In the genomic region with DNA sequence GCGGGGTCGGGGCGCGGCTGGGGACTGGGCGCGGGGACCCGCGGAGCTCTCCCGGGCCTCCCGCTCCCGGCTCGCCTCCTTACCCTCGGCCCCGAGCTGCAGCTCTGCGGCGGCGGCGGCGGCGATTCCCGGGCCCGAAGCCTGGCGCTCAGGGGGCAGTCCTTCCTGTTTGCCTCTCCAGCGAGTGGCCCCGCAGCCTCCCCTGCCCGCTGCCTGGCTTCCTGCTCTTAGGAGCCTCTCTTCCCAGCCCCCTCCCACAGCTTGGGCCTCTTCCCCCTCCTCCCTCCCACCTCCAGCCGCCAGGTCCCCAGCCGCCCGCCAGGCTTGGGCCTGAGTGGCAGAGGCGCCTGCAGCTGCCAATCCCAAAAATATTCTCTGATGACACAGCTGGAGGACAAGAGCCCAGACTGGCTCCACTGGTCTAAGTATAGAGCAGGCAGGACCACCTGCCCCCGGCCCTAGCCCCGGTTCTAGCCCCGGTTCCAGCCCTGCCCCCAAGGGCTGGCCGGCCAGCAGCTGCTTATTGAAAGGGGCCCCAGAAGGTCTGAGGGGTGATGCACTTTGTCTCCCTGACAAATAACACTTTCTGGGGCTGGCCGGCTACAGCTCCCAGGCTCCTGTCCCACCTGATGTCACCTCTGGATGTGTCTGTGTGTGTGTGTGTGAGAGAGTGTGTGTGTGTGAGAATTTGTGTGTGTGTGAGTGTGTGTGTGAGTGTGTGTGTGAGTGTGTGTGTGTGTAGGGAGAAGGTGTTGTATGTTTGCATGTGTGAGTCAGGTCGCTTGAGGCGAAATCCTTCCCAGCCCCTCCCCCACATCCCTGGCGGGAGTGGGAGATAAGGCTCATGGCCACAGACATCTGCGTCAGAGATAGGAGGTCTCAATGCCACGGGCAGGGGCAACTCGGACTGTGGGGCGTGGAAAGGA, we compare ENCODE assay signal across 8 cellular contexts. TPM values are rescaled to one million over a fixed set of nuclear protein-coding genes. Genes with fewer than 3 reads are reported as not detected.
DNase-seq lines count a peak whose midpoint lies in the region; ATAC-seq and TF ChIP-seq lines count a peak whose summit lies in the region.

OBSL1 (minus strand) TSS at position 229 of the 926 bp plus-strand sequence. CDS start 307 bp downstream, outside the sequence.

- no peak for TF ChIP-seq CTCF in CD8-positive, alpha-beta T cell (IDR thresholded peaks at IDR 0.05)
- TF ChIP-seq CTCF in RWPE2 (IDR thresholded peaks at IDR 0.05; ENCODE audit: poor library complexity, severe bottlenecking), result no peak
- TF ChIP-seq CTCF in left lung (IDR thresholded peaks at IDR 0.05), result no peak

- ATAC-seq in CD8-positive, alpha-beta T cell, result peak; percentile 34
- peak; percentile 49 for ATAC-seq in RWPE2 (ENCODE audit: low read depth)
- ATAC-seq in left lung, result peak; percentile 80
- no peak for ATAC-seq in GM19023 (IDR thresholded peaks at IDR 0.05; ENCODE audit: unreplicated experiment)

- peaks cover 1% of the 10 kb centered on the region for H3K4me1 Mint-ChIP-seq in CD8-positive, alpha-beta T cell (ENCODE audit: low read depth)
- H3K4me1 Mint-ChIP-seq in IgD-negative memory B cell, result peaks cover 0 to 2% (median 0%) of the 10 kb centered on the region in 3 donors
- H3K4me1 Mint-ChIP-seq in stimulated activated naive CD8-positive, alpha-beta T cell treated with anti-CD3 and anti-CD28 coated beads, Interleukin-15, Interleukin-2, amounts not matched to agents 100 ng/mL and 50 ng/mL, for 24 hours (ENCODE audit: low read depth), result no peaks in the 10 kb centered on the region

- H3K4me1 ChIP-seq in CD8-positive, alpha-beta T cell (ENCODE audit: insufficient read depth, low read length), result no peaks in the 10 kb centered on the region
- H3K4me1 ChIP-seq in RWPE2 (ENCODE audit: insufficient read depth, poor library complexity, severe bottlenecking) (peaks cover 13% of the 10 kb centered on the region), ectodermal cell (ENCODE audit: control insufficient read depth, insufficient read depth, low read length) (peaks cover 16% of the 10 kb centered on the region), left lung (peaks cover 0 to 17% of the 10 kb centered on the region in 2 donors)

- H3K27ac ChIP-seq in CD8-positive, alpha-beta T cell (ENCODE audit: low read depth, low read length), result no peak within 1 kb of the TSS
- H3K27ac ChIP-seq in RWPE2 (ENCODE audit: poor library complexity, severe bottlenecking) (peak within 1 kb of the TSS; percentile 64), ectodermal cell (ENCODE audit: insufficient read depth, low read depth, low read length, poor library complexity, severe bottlenecking) (no peak within 1 kb of the TSS), left lung (peak within 1 kb of the TSS; percentile 58 to 79)

- H3K36me3 ChIP-seq in CD8-positive, alpha-beta T cell (ENCODE audit: insufficient read depth, low read length), result no peaks in the 10 kb centered on the region
- no peaks in the 10 kb centered on the region for H3K36me3 ChIP-seq in RWPE2 (ENCODE audit: low read depth)
- no peaks in the 10 kb centered on the region for H3K36me3 ChIP-seq in ectodermal cell (ENCODE audit: control insufficient read depth, insufficient read depth, low read length)
- H3K36me3 ChIP-seq in left lung, result peaks cover 0 to 3% of the 10 kb centered on the region in 2 donors

- H3K27ac Mint-ChIP-seq in CD8-positive, alpha-beta T cell, result no peak within 1 kb of the TSS
- H3K27ac Mint-ChIP-seq in IgD-negative memory B cell, result no peak within 1 kb of the TSS
- no peak within 1 kb of the TSS for H3K27ac Mint-ChIP-seq in stimulated activated naive CD8-positive, alpha-beta T cell treated with anti-CD3 and anti-CD28 coated beads, Interleukin-15, Interleukin-2, amounts not matched to agents 100 ng/mL and 50 ng/mL, for 24 hours

- peak within 1 kb of the TSS; percentile 27 for H3K4me3 ChIP-seq in CD8-positive, alpha-beta T cell (ENCODE audit: low read depth, low read length)
- H3K4me3 ChIP-seq in RWPE2 (ENCODE audit: severe bottlenecking) (peak within 1 kb of the TSS; percentile 83), ectodermal cell (ENCODE audit: insufficient read depth, low read depth, low read length) (peak within 1 kb of the TSS; percentile 43), left lung (peak within 1 kb of the TSS; percentile 47 to 54)

- H3K27me3 Mint-ChIP-seq in CD8-positive, alpha-beta T cell (ENCODE audit: low read depth), result peaks cover 42% of the 10 kb centered on the region
- peaks cover 51% of the 10 kb centered on the region for H3K27me3 Mint-ChIP-seq in IgD-negative memory B cell
- peaks cover 45% of the 10 kb centered on the region for H3K27me3 Mint-ChIP-seq in stimulated activated naive CD8-positive, alpha-beta T cell treated with anti-CD3 and anti-CD28 coated beads, Interleukin-15, Interleukin-2, amounts not matched to agents 100 ng/mL and 50 ng/mL, for 24 hours

- intact Hi-C loops in CD8-positive, alpha-beta T cell (cut with DNase I, micrococcal nuclease), result no loop called here
- intact Hi-C loops in left lung (cut with DNase I), result no loop called here

- H3K36me3 Mint-ChIP-seq in CD8-positive, alpha-beta T cell, result no peaks in the 10 kb centered on the region
- H3K36me3 Mint-ChIP-seq in IgD-negative memory B cell, result no peaks in the 10 kb centered on the region
- no peaks in the 10 kb centered on the region for H3K36me3 Mint-ChIP-seq in stimulated activated naive CD8-positive, alpha-beta T cell treated with anti-CD3 and anti-CD28 coated beads, Interleukin-15, Interleukin-2, amounts not matched to agents 100 ng/mL and 50 ng/mL, for 24 hours (ENCODE audit: low read depth)

- CTCF ChIA-PET in CD8-positive, alpha-beta T cell (lab: Charles Lee), result interaction anchor here (1.1 to 3.1 kb wide), 2 partner anchors 10 to 70 kb away, joined by 4 to 17 read pairs; no protein-coding TSS in a partner anchor

- no peaks in the 10 kb centered on the region for H3K9me3 Mint-ChIP-seq in CD8-positive, alpha-beta T cell
- peaks cover 0 to 3% (median 1%) of the 10 kb centered on the region in 3 donors for H3K9me3 Mint-ChIP-seq in IgD-negative memory B cell
- H3K9me3 Mint-ChIP-seq in stimulated activated naive CD8-positive, alpha-beta T cell treated with anti-CD3 and anti-CD28 coated beads, Interleukin-15, Interleukin-2, amounts not matched to agents 100 ng/mL and 50 ng/mL, for 24 hours, result no peaks in the 10 kb centered on the region

- POLR2A ChIA-PET in CD8-positive, alpha-beta T cell (lab: Charles Lee), result interaction anchor here (0.5 kb wide), 1 partner anchor 18 kb away, joined by 3 read pairs; no protein-coding TSS in a partner anchor

- no peaks in the 10 kb centered on the region for H3K9me3 ChIP-seq in CD8-positive, alpha-beta T cell (ENCODE audit: low read length)
- H3K9me3 ChIP-seq in RWPE2 (ENCODE audit: severe bottlenecking) (no peaks in the 10 kb centered on the region), ectodermal cell (ENCODE audit: control insufficient read depth, low read length) (no peaks in the 10 kb centered on the region), left lung (no peaks in the 10 kb centered on the region)

- 11 to 12% methylated on average over 41 to 42 of the region's 42 CpGs for WGBS in ectodermal cell, 2 experiments

- H3K27me3 ChIP-seq in CD8-positive, alpha-beta T cell (ENCODE audit: insufficient read depth, low read length), result peaks cover 5% of the 10 kb centered on the region
- H3K27me3 ChIP-seq in RWPE2 (ENCODE audit: insufficient read depth, poor library complexity, severe bottlenecking), result no peaks in the 10 kb centered on the region
- H3K27me3 ChIP-seq in ectodermal cell (ENCODE audit: control insufficient read depth, insufficient read depth, low read length, poor library complexity, severe bottlenecking), result peaks cover 15% of the 10 kb centered on the region
- H3K27me3 ChIP-seq in left lung, result peaks cover 0 to 51% of the 10 kb centered on the region in 2 donors

- DNase-seq in CD8-positive, alpha-beta T cell, result no peak
- DNase-seq in RWPE2 (ENCODE audit: low spot score) (peak; percentile 70), left lung (peak; percentile 78 to 85)
- no peak for DNase-seq in activated CD4-positive, CD25-positive, alpha-beta regulatory T cell (lab: John Stamatoyannopoulos, UW)

- peak within 1 kb of the TSS; percentile 71 for H3K4me3 Mint-ChIP-seq in CD8-positive, alpha-beta T cell
- H3K4me3 Mint-ChIP-seq in IgD-negative memory B cell, result peak within 1 kb of the TSS in 3 of 4 donors; percentile 17 to 65 (median 27)
- H3K4me3 Mint-ChIP-seq in stimulated activated naive CD8-positive, alpha-beta T cell treated with anti-CD3 and anti-CD28 coated beads, Interleukin-15, Interleukin-2, amounts not matched to agents 100 ng/mL and 50 ng/mL, for 24 hours, result peak within 1 kb of the TSS; percentile 26

RNA-seq across cellular contexts. Expression of gene OBSL1, which starts in this region (rescaled TPM):
- total RNA-seq in CD8-positive, alpha-beta T cell, result under 1 TPM in 1 of 2 experiments, not detected in 1; 0.35 TPM
- not detected for polyA plus RNA-seq in IgD-negative memory B cell
- 77.4 TPM for polyA plus RNA-seq in ectodermal cell (2013, experiment 1 of 4)
- polyA plus RNA-seq in ectodermal cell (2013, experiment 2 of 4), result 82.3 TPM
- polyA plus RNA-seq in ectodermal cell (2013, experiment 3 of 4), result 66.5 TPM
- polyA plus RNA-seq in ectodermal cell (2013, experiment 4 of 4), result 79.2 TPM
- 10 to 100 TPM; 43.4 to 65.0 TPM for total RNA-seq in left lung

Comparison
In these comparisons a context has a peak if more than half of its experiments do, and no peak if none do; other contexts are left out.
1. RNA of gene OBSL1 (total RNA-seq): 43.4 to 65.0 TPM in left lung; 0.35 TPM in CD8-positive, alpha-beta T cell; every median in the first group is over 10 times any median in the second.
2. Peak in ATAC-seq and H3K4me3 ChIP-seq in CD8-positive, alpha-beta T cell; RNA of the gene not detected or under 1 TPM.
3. DNase-seq: peak in RWPE2 (single experiment) and left lung (2 of 2); none in CD8-positive, alpha-beta T cell (0 of 7) and activated CD4-positive, CD25-positive, alpha-beta regulatory T cell (0 of 4).
4. H3K27ac ChIP-seq: peak in RWPE2 (single experiment) and left lung (2 of 2); none in CD8-positive, alpha-beta T cell (single experiment) and ectodermal cell (single experiment).
5. H3K4me3 ChIP-seq: peak in every context shown above with its lines; median percentile 83 in RWPE2; 50 in left lung; 43 in ectodermal cell; 27 in CD8-positive, alpha-beta T cell.
6. Peak in every context shown above with its lines, with median percentiles within 50 percentile points of each other: H3K4me3 Mint-ChIP-seq.